ENCODE assay signal across 12 cellular contexts in genomic region chr10:76301950-76302349, GRCh38.
DNase-seq lines count a peak whose midpoint lies in the region; ATAC-seq and TF ChIP-seq lines count a peak whose summit lies in the region.
"Had no signal": no experiment of that assay in that cellular context is flagged by ENCODE, and none has a peak within 500 bp of the region (broad histone marks: within the 10 kb centered on the region; RNA-seq: fewer than 3 reads in every experiment).

No MANE protein-coding gene starts in this region.

- peak; percentile 55 for DNase-seq in DMS153 (lab: John Stamatoyannopoulos, UW)
- DNase-seq in amniotic epithelial cell (ENCODE audit: low read depth) = peak; percentile 37
- DNase-seq in mesothelial cell of epicardium (ENCODE audit: low spot score in 2 of 2, unreplicated experiment in 2 of 2) = no peak
- no peak for DNase-seq in SKM-1 treated with dmso at 0.1 percent for 144 hours (lab: John Stamatoyannopoulos, UW; ENCODE audit: unreplicated experiment)
- no peak for DNase-seq in activated gamma-delta T cell (lab: John Stamatoyannopoulos, UW)
- no peak for DNase-seq in activated CD4-positive, CD25-positive, alpha-beta regulatory T cell (lab: John Stamatoyannopoulos, UW)
- DNase-seq: activated CD4-positive, alpha-beta T cell treated with anti-CD3 and anti-CD28 coated beads, Interleukin-2, amount 10 ng/mL, durations not matched to agents 24 days and 14 days; heart right ventricle; KG1 had no signal

- no peaks in the 10 kb centered on the region for H3K27me3 Mint-ChIP-seq in mesothelial cell of epicardium (ENCODE audit: low read depth)
- H3K27me3 Mint-ChIP-seq: activated CD4-positive, alpha-beta T cell treated with anti-CD3 and anti-CD28 coated beads, Interleukin-2, amount 10 ng/mL, durations not matched to agents 24 days and 14 days had no signal

- TF ChIP-seq CTCF in LNCAP (IDR thresholded peaks at IDR 0.05) (peak; percentile 51), mesothelial cell of epicardium (IDR thresholded peaks at IDR 0.05; ENCODE audit: unreplicated experiment) (no peak)

- H3K9me3 Mint-ChIP-seq in mesothelial cell of epicardium = no peaks in the 10 kb centered on the region
- H3K9me3 Mint-ChIP-seq: activated CD4-positive, alpha-beta T cell treated with anti-CD3 and anti-CD28 coated beads, Interleukin-2, amount 10 ng/mL, durations not matched to agents 24 days and 14 days had no signal

- H3K4me1 Mint-ChIP-seq in mesothelial cell of epicardium = peaks cover 78% of the 10 kb centered on the region
- H3K4me1 Mint-ChIP-seq: activated CD4-positive, alpha-beta T cell treated with anti-CD3 and anti-CD28 coated beads, Interleukin-2, amount 10 ng/mL, durations not matched to agents 24 days and 14 days; stimulated activated effector memory CD8-positive, alpha-beta T cell treated with anti-CD3 and anti-CD28 coated beads, Interleukin-12 subunit alpha, Interleukin-12 subunit beta, amount 100 ng/mL, for 72 hours had no signal

- peak overlapping the region; percentile 36 for H3K27ac Mint-ChIP-seq in mesothelial cell of epicardium
- H3K27ac Mint-ChIP-seq: activated CD4-positive, alpha-beta T cell treated with anti-CD3 and anti-CD28 coated beads, Interleukin-2, amount 10 ng/mL, durations not matched to agents 24 days and 14 days; stimulated activated effector memory CD8-positive, alpha-beta T cell treated with anti-CD3 and anti-CD28 coated beads, Interleukin-12 subunit alpha, Interleukin-12 subunit beta, amount 100 ng/mL, for 72 hours had no signal

- no peak for ATAC-seq in HG02884 (IDR thresholded peaks at IDR 0.05; ENCODE audit: unreplicated experiment)
- ATAC-seq: heart right ventricle; stimulated activated effector memory CD8-positive, alpha-beta T cell treated with anti-CD3 and anti-CD28 coated beads, Interleukin-12 subunit alpha, Interleukin-12 subunit beta, amount 100 ng/mL, for 72 hours had no signal

- no peaks in the 10 kb centered on the region for H3K36me3 Mint-ChIP-seq in mesothelial cell of epicardium
- H3K36me3 Mint-ChIP-seq: stimulated activated effector memory CD8-positive, alpha-beta T cell treated with anti-CD3 and anti-CD28 coated beads, Interleukin-12 subunit alpha, Interleukin-12 subunit beta, amount 100 ng/mL, for 72 hours had no signal

- H3K4me3 Mint-ChIP-seq in mesothelial cell of epicardium = no peak overlapping the region
- H3K4me3 Mint-ChIP-seq: activated CD4-positive, alpha-beta T cell treated with anti-CD3 and anti-CD28 coated beads, Interleukin-2, amount 10 ng/mL, durations not matched to agents 24 days and 14 days; stimulated activated effector memory CD8-positive, alpha-beta T cell treated with anti-CD3 and anti-CD28 coated beads, Interleukin-12 subunit alpha, Interleukin-12 subunit beta, amount 100 ng/mL, for 72 hours had no signal

Comparison
In these comparisons a context has a peak if more than half of its experiments do, and no peak if none do; other contexts are left out.
1. DNase-seq: peak in DMS153 (single experiment) and amniotic epithelial cell (single experiment); none in mesothelial cell of epicardium (0 of 2), SKM-1 treated with dmso at 0.1 percent for 144 hours (single experiment), activated gamma-delta T cell (single experiment) and activated CD4-positive, CD25-positive, alpha-beta regulatory T cell (0 of 4).